Comparison of ENCODE assay signal across 30 cellular contexts in genomic region chr16:51924744-51925143, GRCh38.
"Had no signal": no experiment of that assay in that cellular context is flagged by ENCODE, and none has a peak within 500 bp of the region (broad histone marks: within the 10 kb centered on the region; RNA-seq: fewer than 3 reads in every experiment).

No MANE protein-coding gene starts in this region.

- H3K27me3 ChIP-seq: body of pancreas, esophagus squamous epithelium had no signal

- DNase-seq: activated B cell treated with CpG ODN at 0.5 μM for 24 hours; activated CD4-positive, alpha-beta memory T cell treated with anti-CD3 and anti-CD28 coated beads for 36 hours; activated CD4-positive, alpha-beta T cell treated with anti-CD3 and anti-CD28 coated beads, Interleukin-2, amount 10 ng/mL, durations not matched to agents 24 days and 14 days; activated CD8-positive, alpha-beta memory T cell treated with anti-CD3 and anti-CD28 coated beads, Interleukin-2, amount 10 ng/mL, durations not matched to agents 7 days and 5 days; activated CD8-positive, alpha-beta memory T cell treated with anti-CD3 and anti-CD28 coated beads, Interleukin-2, amount 50 U/mL, for 4 hours; activated CD8-positive, alpha-beta T cell treated with anti-CD3 and anti-CD28 coated beads, Interleukin-2, amount 10 ng/mL, durations not matched to agents 7 days and 5 days; activated effector memory CD4-positive, alpha-beta T cell treated with anti-CD3 and anti-CD28 coated beads, Interleukin-2, amount 50 U/mL, for 16 hours; activated naive CD4-positive, alpha-beta T cell treated with anti-CD3 and anti-CD28 coated beads for 36 hours; activated naive CD8-positive, alpha-beta T cell treated with anti-CD3 and anti-CD28 coated beads for 36 hours; activated naive CD8-positive, alpha-beta T cell treated with anti-CD3 and anti-CD28 coated beads, Interleukin-2, amount 50 U/mL, for 24 hours; activated T-cell treated with anti-CD3 and anti-CD28 coated beads, Interleukin-2, amount 50 U/mL, for 1 hour; activated T-cell treated with anti-CD3 and anti-CD28 coated beads, Interleukin-2, amount 50 U/mL, for 48 hours; adrenal gland; amygdala; aorta; caudate nucleus; cortex of kidney; dermis blood vessel endothelial cell; effector CD4-positive, alpha-beta T cell; effector memory CD8-positive, alpha-beta T cell; esophagus squamous epithelium; foreskin melanocyte; head of caudate nucleus; T-helper 1 cell; T-helper 17 cell; T1000; WERI-Rb-1 had no signal

- H3K4me1 ChIP-seq: adrenal gland, esophagus squamous epithelium had no signal

- H3K27ac ChIP-seq: adrenal gland, body of pancreas, epithelial cell of prostate, esophagus squamous epithelium, WERI-Rb-1 had no signal

- H3K9me3 ChIP-seq: adrenal gland, body of pancreas, esophagus squamous epithelium had no signal

- H3K4me3 ChIP-seq: adrenal gland, body of pancreas, esophagus squamous epithelium had no signal

- ATAC-seq: activated CD4-positive, CD25-positive, alpha-beta regulatory T cell treated with anti-CD3 and anti-CD28 coated beads, Interleukin-2, amount 50 U/mL, for 24 hours; activated CD8-positive, alpha-beta memory T cell treated with anti-CD3 and anti-CD28 coated beads, Interleukin-2, amount 10 ng/mL, durations not matched to agents 7 days and 5 days; activated CD8-positive, alpha-beta T cell treated with anti-CD3 and anti-CD28 coated beads, Interleukin-2, amount 10 ng/mL, durations not matched to agents 7 days and 5 days; activated naive CD8-positive, alpha-beta T cell treated with anti-CD3 and anti-CD28 coated beads, Interleukin-2, amount 50 U/mL, for 24 hours; body of pancreas; effector memory CD8-positive, alpha-beta T cell; T-helper 17 cell had no signal

- H3K36me3 ChIP-seq: adrenal gland, esophagus squamous epithelium, WERI-Rb-1 had no signal
